In genomic region chr1:75170006-75170405, GRCh38 we compare ENCODE assay signal across 35 cellular contexts. TPM values are rescaled to one million over a fixed set of nuclear protein-coding genes. Genes with fewer than 3 reads are reported as not detected.
"Had no signal": no experiment of that assay in that cellular context is flagged by ENCODE, and none has a peak within 500 bp of the region (broad histone marks: within the 10 kb centered on the region; RNA-seq: fewer than 3 reads in every experiment).

No MANE protein-coding gene starts in this region.

- H3K4me3 ChIP-seq: MG63 had no signal

- H3K4me2 ChIP-seq: KMS-11 had no signal

- H3K36me3 ChIP-seq: MG63 had no signal

- H3K27me3 ChIP-seq: MG63 had no signal

- H3K9ac ChIP-seq: KMS-11 had no signal

- H3K9me3 ChIP-seq: MG63 had no signal

- DNase-seq: Karpas-422, Kasumi-1, KG1, MM.1S, MV-4-11, NCI-H1048, NCI-H1092, NCI-H1092 treated with DMSO at 0.1 percent for 48 hours, NCI-H1105, NCI-H1105 treated with DMSO at 0.1 percent for 48 hours, NCI-H1417, NCI-H1417 treated with DMSO at 0.1 percent for 48 hours, NCI-H1436, NCI-H1436 treated with DMSO at 0.1 percent for 48 hours, NCI-H146, NCI-H1694, NCI-H1694 treated with DMSO at 0.1 percent for 48 hours, NCI-H187, NCI-H187 treated with DMSO at 0.1 percent for 48 hours, NCI-H1930, NCI-H2029, NCI-H2029 treated with DMSO at 0.1 percent for 48 hours, NCI-H2081, NCI-H2081 treated with DMSO at 0.1 percent for 48 hours, NCI-H2107, NCI-H2171, NCI-H2227 treated with DMSO at 0.1 percent for 48 hours, NCI-H226, NCI-H345, NCI-H510A had no signal

- H3K27ac ChIP-seq: KMS-11 had no signal

RNA-seq across cellular contexts. Expression of gene LHX8, which starts 35.8 kb away (rescaled TPM):
- total RNA-seq: LHCN-M2, MCF 10A, NCI-H460 had no signal
